26 cellular contexts compared by ENCODE assay signal in genomic region chrX:44225667-44226066, GRCh38.
"Had no signal": no experiment of that assay in that cellular context is flagged by ENCODE, and none has a peak within 500 bp of the region (broad histone marks: within the 10 kb centered on the region; RNA-seq: fewer than 3 reads in every experiment).

No MANE protein-coding gene starts in this region.

- H3K4me1 ChIP-seq: ascending aorta, Peyer's patch, SJSA1 had no signal

- DNase-seq: activated B cell treated with CpG ODN at 0.5 μM for 24 hours; activated CD4-positive, alpha-beta T cell treated with anti-CD3 and anti-CD28 coated beads for 1 hour; activated CD4-positive, alpha-beta T cell treated with anti-CD3 and anti-CD28 coated beads, Interleukin-2, amount 10 ng/mL, durations not matched to agents 24 days and 14 days; activated CD4-positive, alpha-beta T cell treated with anti-CD3 and anti-CD28 coated beads, Interleukin-2, amount 50 U/mL, for 48 hours; activated CD8-positive, alpha-beta memory T cell treated with anti-CD3 and anti-CD28 coated beads, Interleukin-2, amount 10 ng/mL, durations not matched to agents 7 days and 5 days; activated effector memory CD4-positive, alpha-beta T cell treated with Interleukin-2 at 50 U/mL for 16 hours; activated naive CD4-positive, alpha-beta T cell; activated T-cell treated with anti-CD3 and anti-CD28 coated beads, Interleukin-2, amount 50 U/mL, for 24 hours; brain microvascular endothelial cell; Karpas-422; NCI-H1048; NCI-H146; NCI-H187 treated with DMSO at 0.1 percent for 48 hours; NCI-H2081 treated with DMSO at 0.1 percent for 48 hours; NCI-H524; Peyer's patch; Right ventricle myocardium superior; SW 1271; T-helper 9 cell had no signal

- H3K36me3 Mint-ChIP-seq: activated CD8-positive, alpha-beta memory T cell treated with anti-CD3 and anti-CD28 coated beads, Interleukin-2, amount 10 ng/mL, durations not matched to agents 7 days and 5 days had no signal

- FAIRE-seq: K562 had no signal

- H3K4me1 Mint-ChIP-seq: activated CD8-positive, alpha-beta memory T cell treated with anti-CD3 and anti-CD28 coated beads, Interleukin-2, amount 10 ng/mL, durations not matched to agents 7 days and 5 days; activated naive CD4-positive, alpha-beta T cell treated with anti-CD3 and anti-CD28 coated beads, Interleukin-2, amount 50 U/mL, for 24 hours had no signal

- H3K27me3 Mint-ChIP-seq: activated CD4-positive, alpha-beta T cell treated with anti-CD3 and anti-CD28 coated beads, Interleukin-2, amount 10 ng/mL, durations not matched to agents 24 days and 14 days; activated CD8-positive, alpha-beta memory T cell treated with anti-CD3 and anti-CD28 coated beads, Interleukin-2, amount 10 ng/mL, durations not matched to agents 7 days and 5 days; activated naive CD4-positive, alpha-beta T cell treated with anti-CD3 and anti-CD28 coated beads, Interleukin-2, amount 50 U/mL, for 24 hours had no signal

- ATAC-seq: activated CD8-positive, alpha-beta memory T cell treated with anti-CD3 and anti-CD28 coated beads, Interleukin-2, amount 10 ng/mL, durations not matched to agents 7 days and 5 days; K562; SK-N-SH treated with all-trans-retinoic acid at 6 μM for 48 hours had no signal

- H3K27ac Mint-ChIP-seq: activated B cell treated with CpG ODN at 0.5 μM for 24 hours; activated CD4-positive, alpha-beta T cell treated with anti-CD3 and anti-CD28 coated beads, Interleukin-2, amount 10 ng/mL, durations not matched to agents 24 days and 14 days; activated CD8-positive, alpha-beta memory T cell treated with anti-CD3 and anti-CD28 coated beads, Interleukin-2, amount 10 ng/mL, durations not matched to agents 7 days and 5 days; activated T-cell treated with anti-CD3 and anti-CD28 coated beads, Interleukin-2, amount 50 U/mL, for 24 hours; activated T-helper 1 cell treated with anti-CD3 and anti-CD28 coated beads, Interleukin-12 subunit alpha, Interleukin-12 subunit beta, Interleukin-2, Interleukin-4 antibody, amounts not matched to agents 30 ng/mL and 10 ng/mL and 1 ng/mL, durations not matched to agents 14 hours and 24 hours and 36 hours had no signal

- H3K36me3 ChIP-seq: ascending aorta, brain microvascular endothelial cell, Peyer's patch, SJSA1 had no signal

- H3K4me3 Mint-ChIP-seq: activated B cell treated with CpG ODN at 0.5 μM for 24 hours; activated CD4-positive, alpha-beta T cell treated with anti-CD3 and anti-CD28 coated beads, Interleukin-2, amount 10 ng/mL, durations not matched to agents 24 days and 14 days; activated CD8-positive, alpha-beta memory T cell treated with anti-CD3 and anti-CD28 coated beads, Interleukin-2, amount 10 ng/mL, durations not matched to agents 7 days and 5 days; activated naive CD4-positive, alpha-beta T cell treated with anti-CD3 and anti-CD28 coated beads, Interleukin-2, amount 50 U/mL, for 24 hours; activated T-cell treated with anti-CD3 and anti-CD28 coated beads, Interleukin-2, amount 50 U/mL, for 24 hours; activated T-helper 1 cell treated with anti-CD3 and anti-CD28 coated beads, Interleukin-12 subunit alpha, Interleukin-12 subunit beta, Interleukin-2, Interleukin-4 antibody, amounts not matched to agents 30 ng/mL and 10 ng/mL and 1 ng/mL, durations not matched to agents 14 hours and 24 hours and 36 hours had no signal

- H3K9me3 ChIP-seq: ascending aorta, Peyer's patch, SJSA1 had no signal

- H3K4me3 ChIP-seq: ascending aorta, K562, Peyer's patch, SJSA1 had no signal

- H3K27ac ChIP-seq: ascending aorta, brain microvascular endothelial cell, RWPE1, SJSA1 had no signal

- H3K9me3 Mint-ChIP-seq: activated B cell treated with CpG ODN at 0.5 μM for 24 hours; activated CD4-positive, alpha-beta T cell treated with anti-CD3 and anti-CD28 coated beads, Interleukin-2, amount 10 ng/mL, durations not matched to agents 24 days and 14 days; activated naive CD4-positive, alpha-beta T cell treated with anti-CD3 and anti-CD28 coated beads, Interleukin-2, amount 50 U/mL, for 24 hours; activated T-cell treated with anti-CD3 and anti-CD28 coated beads, Interleukin-2, amount 50 U/mL, for 24 hours; activated T-helper 1 cell treated with anti-CD3 and anti-CD28 coated beads, Interleukin-12 subunit alpha, Interleukin-12 subunit beta, Interleukin-2, Interleukin-4 antibody, amounts not matched to agents 30 ng/mL and 10 ng/mL and 1 ng/mL, durations not matched to agents 14 hours and 24 hours and 36 hours had no signal

- H3K27me3 ChIP-seq: ascending aorta, brain microvascular endothelial cell, Peyer's patch, SJSA1 had no signal
